In the genomic region with DNA sequence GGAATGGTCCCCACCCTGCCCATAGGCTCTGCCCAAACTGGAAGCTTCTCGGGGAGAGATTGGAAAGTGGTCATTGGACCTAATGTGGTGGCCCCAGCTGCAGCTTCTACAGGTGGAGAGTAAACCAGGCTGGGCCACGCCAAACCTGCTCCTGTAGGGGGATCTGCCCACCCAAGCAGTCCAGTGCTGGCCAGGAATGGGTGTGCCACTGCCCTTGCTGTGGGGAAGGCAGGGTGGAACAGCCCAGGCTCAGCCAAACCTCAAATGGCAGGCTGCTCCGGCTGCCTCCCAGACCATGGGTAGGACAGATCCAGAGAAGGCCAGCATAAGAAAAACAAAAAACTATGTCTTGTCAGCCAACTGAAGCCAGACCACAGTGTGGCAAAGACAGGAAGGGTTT, we compare ENCODE assay signal across 17 cellular contexts.
"Had no signal": no experiment of that assay in that cellular context is flagged by ENCODE, and none has a peak within 500 bp of the region (broad histone marks: within the 10 kb centered on the region; RNA-seq: fewer than 3 reads in every experiment).

No MANE protein-coding gene starts in this region.

- H3K36me3 ChIP-seq: esophagus muscularis mucosa, uterus had no signal

- H3K27ac ChIP-seq: dorsolateral prefrontal cortex, esophagus muscularis mucosa, psoas muscle, testis had no signal

- H3K27me3 ChIP-seq: esophagus muscularis mucosa, testis, uterus had no signal

- FAIRE-seq: endometrium had no signal

- H3K4me3 ChIP-seq: dorsolateral prefrontal cortex, esophagus muscularis mucosa, mucosa of descending colon, psoas muscle, testis, uterus had no signal

- DNase-seq: activated CD4-positive, alpha-beta memory T cell treated with anti-CD3 and anti-CD28 coated beads, Interleukin-2, amount 10 ng/mL, durations not matched to agents 7 days and 5 days; activated CD4-positive, alpha-beta T cell treated with anti-CD3 and anti-CD28 coated beads for 36 hours; activated gamma-delta T cell; activated T-cell treated with anti-CD3 and anti-CD28 coated beads, Interleukin-2, amount 50 U/mL, for 48 hours; amygdala; cerebellar nuclear complex; dorsolateral prefrontal cortex; mucosa of descending colon; natural killer cell; nucleus accumbens; psoas muscle; stimulated activated CD4-positive, alpha-beta T cell treated with anti-CD3 and anti-CD28 coated beads, Interleukin-4, amount 100 ng/mL, for 24 hours; stimulated activated naive CD8-positive, alpha-beta T cell treated with anti-CD3 and anti-CD28 coated beads, Interleukin-15, amount 100 ng/mL, for 72 hours; testis; uterus had no signal

- H3K9me3 ChIP-seq: esophagus muscularis mucosa, mucosa of descending colon, psoas muscle, testis, uterus had no signal

- ATAC-seq: activated CD4-positive, alpha-beta T cell treated with anti-CD3 and anti-CD28 coated beads for 36 hours; mucosa of descending colon; natural killer cell; psoas muscle; stimulated activated naive CD8-positive, alpha-beta T cell treated with anti-CD3 and anti-CD28 coated beads, Interleukin-15, amount 100 ng/mL, for 72 hours had no signal

- H3K4me1 ChIP-seq: psoas muscle, testis had no signal
